In genomic region chr16:83961591-83961990, GRCh38 we compare ENCODE assay signal across 34 cellular contexts. TPM values are rescaled to one million over a fixed set of nuclear protein-coding genes. Genes with fewer than 3 reads are reported as not detected.
"Had no signal": no experiment of that assay in that cellular context is flagged by ENCODE, and none has a peak within 500 bp of the region (broad histone marks: within the 10 kb centered on the region; RNA-seq: fewer than 3 reads in every experiment).

No MANE protein-coding gene starts in this region.

- H3K27ac ChIP-seq: brain microvascular endothelial cell, coronary artery, esophagus muscularis mucosa, foreskin keratinocyte, WERI-Rb-1 had no signal

- H3K4me3 ChIP-seq: coronary artery, esophagus muscularis mucosa, gastrocnemius medialis had no signal

- H3K4me1 ChIP-seq: foreskin keratinocyte had no signal

- DNase-seq: activated B cell treated with CpG ODN at 0.5 μM for 24 hours; activated CD4-positive, alpha-beta T cell treated with anti-CD3 and anti-CD28 coated beads for 48 hours; activated CD4-positive, alpha-beta T cell treated with anti-CD3 and anti-CD28 coated beads, Interleukin-2, amount 50 U/mL, for 1 hour; activated CD4-positive, alpha-beta T cell treated with anti-CD3 and anti-CD28 coated beads, Interleukin-2, amount 50 U/mL, for 48 hours; activated CD8-positive, alpha-beta memory T cell treated with anti-CD3 and anti-CD28 coated beads for 24 hours; activated CD8-positive, alpha-beta T cell treated with anti-CD3 and anti-CD28 coated beads for 36 hours; activated effector memory CD4-positive, alpha-beta T cell treated with Interleukin-2 at 50 U/mL for 16 hours; activated gamma-delta T cell treated with Interleukin-2 at 50 U/mL for 16 hours; activated naive CD4-positive, alpha-beta T cell treated with anti-CD3 and anti-CD28 coated beads, Interleukin-2, amount 50 U/mL, for 16 hours; activated naive CD4-positive, alpha-beta T cell treated with Interleukin-2 at 50 U/mL for 16 hours; activated T-cell treated with anti-CD3 and anti-CD28 coated beads, Interleukin-2, amount 50 U/mL, for 4 hours; amniotic stem cell; anterior cingulate cortex; brain microvascular endothelial cell; dermis blood vessel endothelial cell; effector CD4-positive, alpha-beta T cell; effector memory CD8-positive, alpha-beta T cell; erythroblast; foreskin keratinocyte; gastrocnemius medialis; glutamatergic neuron; T-helper 1 cell; T-helper 17 cell; T1000; WERI-Rb-1 had no signal

- H3K27me3 ChIP-seq: brain microvascular endothelial cell, esophagus muscularis mucosa, foreskin keratinocyte, gastrocnemius medialis had no signal

- H3K4me3 Mint-ChIP-seq: activated B cell treated with CpG ODN at 0.5 μM for 24 hours; activated CD8-positive, alpha-beta T cell treated with anti-CD3 and anti-CD28 coated beads for 36 hours; activated naive CD8-positive, alpha-beta T cell; activated T-cell treated with anti-CD3 and anti-CD28 coated beads, Interleukin-2, amount 50 U/mL, for 4 hours; activated T-helper 17 cell treated with anti-CD3 and anti-CD28 coated beads, Interleukin-2, amount 50 U/mL, for 72 hours; central memory CD8-positive, alpha-beta T cell; effector memory CD8-positive, alpha-beta T cell; T-helper 17 cell; T-helper 2 cell treated with Interferon-gamma antibody and Interleukin-4, amounts not matched to agents 5 μg/mL and 100 μg/mL, for 36 hours had no signal

- H3K27me3 Mint-ChIP-seq: activated CD8-positive, alpha-beta T cell treated with anti-CD3 and anti-CD28 coated beads for 36 hours; activated naive CD8-positive, alpha-beta T cell; activated T-helper 17 cell treated with anti-CD3 and anti-CD28 coated beads, Interleukin-2, amount 50 U/mL, for 72 hours; central memory CD8-positive, alpha-beta T cell; T-helper 17 cell had no signal

- H3K9me3 Mint-ChIP-seq: activated B cell treated with CpG ODN at 0.5 μM for 24 hours; activated CD8-positive, alpha-beta T cell treated with anti-CD3 and anti-CD28 coated beads for 36 hours; activated T-cell treated with anti-CD3 and anti-CD28 coated beads, Interleukin-2, amount 50 U/mL, for 4 hours; activated T-helper 17 cell treated with anti-CD3 and anti-CD28 coated beads, Interleukin-2, amount 50 U/mL, for 72 hours; central memory CD8-positive, alpha-beta T cell; effector memory CD8-positive, alpha-beta T cell; T-helper 2 cell treated with Interferon-gamma antibody and Interleukin-4, amounts not matched to agents 5 μg/mL and 100 μg/mL, for 36 hours had no signal

- H3K9me3 ChIP-seq: esophagus muscularis mucosa, gastrocnemius medialis had no signal

- H3K36me3 ChIP-seq: WERI-Rb-1 had no signal

- H3K4me1 Mint-ChIP-seq: activated B cell treated with CpG ODN at 0.5 μM for 24 hours; activated T-helper 17 cell treated with anti-CD3 and anti-CD28 coated beads, Interleukin-2, amount 50 U/mL, for 72 hours; central memory CD8-positive, alpha-beta T cell; T-helper 17 cell had no signal

- ATAC-seq: activated CD4-positive, CD25-positive, alpha-beta regulatory T cell treated with anti-CD3 and anti-CD28 coated beads, Interleukin-2, amount 50 U/mL, for 24 hours; activated CD8-positive, alpha-beta T cell treated with anti-CD3 and anti-CD28 coated beads for 36 hours; activated T-cell treated with anti-CD3 and anti-CD28 coated beads, Interleukin-2, amount 50 U/mL, for 4 hours; activated T-helper 17 cell treated with anti-CD3 and anti-CD28 coated beads, Interleukin-2, amount 50 U/mL, for 72 hours; effector memory CD8-positive, alpha-beta T cell; foreskin keratinocyte; gastrocnemius medialis; T-helper 17 cell had no signal

- H3K27ac Mint-ChIP-seq: activated B cell treated with CpG ODN at 0.5 μM for 24 hours; activated CD8-positive, alpha-beta T cell treated with anti-CD3 and anti-CD28 coated beads for 36 hours; activated naive CD8-positive, alpha-beta T cell; activated T-helper 17 cell treated with anti-CD3 and anti-CD28 coated beads, Interleukin-2, amount 50 U/mL, for 72 hours; effector memory CD8-positive, alpha-beta T cell; T-helper 17 cell; T-helper 2 cell treated with Interferon-gamma antibody and Interleukin-4, amounts not matched to agents 5 μg/mL and 100 μg/mL, for 36 hours had no signal

RNA-seq across cellular contexts. Expression of gene NECAB2, which starts 6.5 kb away (rescaled TPM):
- total RNA-seq: activated B cell treated with CpG ODN at 0.5 μM for 24 hours; activated CD8-positive, alpha-beta T cell treated with anti-CD3 and anti-CD28 coated beads for 36 hours; activated T-cell treated with anti-CD3 and anti-CD28 coated beads, Interleukin-2, amount 50 U/mL, for 4 hours; activated T-helper 17 cell treated with anti-CD3 and anti-CD28 coated beads, Interleukin-2, amount 50 U/mL, for 72 hours; bronchial epithelial cell; dermis blood vessel endothelial cell; esophagus muscularis mucosa; foreskin keratinocyte; gastrocnemius medialis; T-helper 17 cell had no signal
- polyA plus RNA-seq: foreskin keratinocyte had no signal

RNA-seq across cellular contexts. Expression of gene OSGIN1, which starts 8.6 kb away (rescaled TPM):
- total RNA-seq: cerebellum had no signal
